In the genomic region with DNA sequence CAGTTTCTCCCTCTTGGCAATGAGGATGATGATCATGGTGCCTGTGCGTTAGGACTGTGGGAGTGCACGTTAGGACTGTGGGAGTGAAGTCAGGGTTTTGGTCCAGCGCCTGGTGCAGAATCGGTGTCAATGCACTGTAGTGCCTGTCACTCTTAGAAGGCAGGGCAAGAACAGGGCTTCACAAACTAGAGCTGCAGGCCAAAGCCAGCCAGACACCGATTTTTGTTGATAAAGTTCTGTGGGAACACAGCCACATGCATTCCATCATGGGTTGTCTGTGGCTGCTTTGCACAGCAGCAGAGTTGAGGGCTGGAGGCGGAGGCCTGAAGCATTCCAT, we compare ENCODE assay signal across 1 cellular context.
TF ChIP-seq lines count a peak whose summit lies in the region.

No MANE protein-coding gene starts in this region.

TF ChIP-seq in K562, 482 proteins besides CTCF, POLR2A, EP300 and RAD21:
- TF ChIP-seq ZBTB40 (IDR thresholded peaks at IDR 0.05) (0 out of 2 replicates have a peak, but pooled peaks have one; percentile 15), ZBTB40 (CRISPR knock-in tag; IDR thresholded peaks at IDR 0.05) (no peak), NONO (IDR thresholded peaks at IDR 0.05; ENCODE audit: low read depth in 2 of 2, low read length in 1 of 2) (no peak), HNRNPUL1 (IDR thresholded peaks at IDR 0.05; ENCODE audit: low read length) (no peak)
